Comparison of ENCODE assay signal across 16 cellular contexts in the genomic region with DNA sequence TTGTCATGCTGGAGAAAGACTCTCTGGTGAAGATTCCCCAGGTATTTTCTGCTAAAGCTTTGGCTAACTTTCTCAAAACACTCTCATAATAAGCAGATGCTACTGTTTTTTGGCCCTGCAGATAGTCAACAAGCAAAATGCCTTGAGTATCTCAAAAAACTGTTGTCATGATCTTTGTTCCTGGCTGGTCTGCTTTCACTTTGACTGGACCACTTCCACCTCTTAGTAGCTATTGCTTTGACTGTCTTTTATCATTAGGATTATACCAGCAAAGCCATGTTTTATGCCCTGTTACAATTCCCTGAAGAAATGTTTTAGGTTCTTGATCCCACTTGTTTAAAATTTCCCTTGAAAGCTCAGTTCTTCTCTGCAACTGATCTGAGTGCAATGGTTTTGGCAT.
DNase-seq lines count a peak whose midpoint lies in the region; ATAC-seq and TF ChIP-seq lines count a peak whose summit lies in the region.
"Had no signal": no experiment of that assay in that cellular context is flagged by ENCODE, and none has a peak within 500 bp of the region (broad histone marks: within the 10 kb centered on the region; RNA-seq: fewer than 3 reads in every experiment).

No MANE protein-coding gene starts in this region.

- no peak overlapping the region for H3K4me3 ChIP-seq in osteoblast (ENCODE audit: insufficient read depth, low read length)
- H3K4me3 ChIP-seq: Peyer's patch had no signal

- H3K4me2 ChIP-seq in osteoblast (ENCODE audit: insufficient read depth, low read length): no peak overlapping the region

- no peak for TF ChIP-seq CTCF in osteoblast (IDR thresholded peaks at IDR 0.05; ENCODE audit: extremely low read depth, low read depth, low read length)

- H2AFZ ChIP-seq in osteoblast (ENCODE audit: low read length): peak overlapping the region; percentile 74

- no peaks in the 10 kb centered on the region for H3K4me1 ChIP-seq in osteoblast (ENCODE audit: insufficient read depth, low read length)
- H3K4me1 ChIP-seq: Peyer's patch had no signal

- no peaks in the 10 kb centered on the region for H3K9me3 ChIP-seq in osteoblast (ENCODE audit: low read depth, low read length)
- H3K9me3 ChIP-seq: Peyer's patch had no signal

- no peaks in the 10 kb centered on the region for H4K20me1 ChIP-seq in osteoblast (ENCODE audit: insufficient read depth, low read length)

- ATAC-seq in GM19395 (IDR thresholded peaks at IDR 0.05; ENCODE audit: unreplicated experiment): peak; percentile 83
- ATAC-seq in HG02623 (IDR thresholded peaks at IDR 0.05; ENCODE audit: unreplicated experiment): peak; percentile 62
- ATAC-seq in HG03469 (IDR thresholded peaks at IDR 0.05; ENCODE audit: unreplicated experiment): peak; percentile 95

- H3K36me3 ChIP-seq in osteoblast (ENCODE audit: insufficient read depth, low read length): no peaks in the 10 kb centered on the region
- H3K36me3 ChIP-seq: Peyer's patch had no signal

- no peaks in the 10 kb centered on the region for H3K27me3 ChIP-seq in osteoblast (ENCODE audit: insufficient read depth, low read length)
- H3K27me3 ChIP-seq: Peyer's patch had no signal

- no peaks in the 10 kb centered on the region for H3K79me2 ChIP-seq in osteoblast (ENCODE audit: insufficient read depth, low read length)

- no peak overlapping the region for H3K27ac ChIP-seq in osteoblast (ENCODE audit: low read depth, low read length)
- H3K27ac ChIP-seq: Peyer's patch had no signal

- intact Hi-C loops in cardiac septum (cut with DNase I): no loop called here

- DNase-seq in osteoblast (ENCODE audit: insufficient read length, low spot score, missing footprints) (no peak), cardiac septum (ENCODE audit: low spot score) (no peak), NCI-H748 treated with DMSO at 0.1 percent for 48 hours (lab: John Stamatoyannopoulos, UW) (no peak), COR-L47 (lab: John Stamatoyannopoulos, UW) (no peak)
- DNase-seq: activated CD4-positive, CD25-positive, alpha-beta regulatory T cell treated with anti-CD3 and anti-CD28 coated beads, Interleukin-2, amount 50 U/mL, for 72 hours; CD4-positive, CD25-positive, alpha-beta regulatory T cell; glutamatergic neuron; islet precursor cell; midbrain; NCI-H1694; NCI-H510A treated with DMSO at 0.1 percent for 48 hours; occipital lobe; Peyer's patch had no signal
